ENCODE assay signal across 1 cellular context in the genomic region with DNA sequence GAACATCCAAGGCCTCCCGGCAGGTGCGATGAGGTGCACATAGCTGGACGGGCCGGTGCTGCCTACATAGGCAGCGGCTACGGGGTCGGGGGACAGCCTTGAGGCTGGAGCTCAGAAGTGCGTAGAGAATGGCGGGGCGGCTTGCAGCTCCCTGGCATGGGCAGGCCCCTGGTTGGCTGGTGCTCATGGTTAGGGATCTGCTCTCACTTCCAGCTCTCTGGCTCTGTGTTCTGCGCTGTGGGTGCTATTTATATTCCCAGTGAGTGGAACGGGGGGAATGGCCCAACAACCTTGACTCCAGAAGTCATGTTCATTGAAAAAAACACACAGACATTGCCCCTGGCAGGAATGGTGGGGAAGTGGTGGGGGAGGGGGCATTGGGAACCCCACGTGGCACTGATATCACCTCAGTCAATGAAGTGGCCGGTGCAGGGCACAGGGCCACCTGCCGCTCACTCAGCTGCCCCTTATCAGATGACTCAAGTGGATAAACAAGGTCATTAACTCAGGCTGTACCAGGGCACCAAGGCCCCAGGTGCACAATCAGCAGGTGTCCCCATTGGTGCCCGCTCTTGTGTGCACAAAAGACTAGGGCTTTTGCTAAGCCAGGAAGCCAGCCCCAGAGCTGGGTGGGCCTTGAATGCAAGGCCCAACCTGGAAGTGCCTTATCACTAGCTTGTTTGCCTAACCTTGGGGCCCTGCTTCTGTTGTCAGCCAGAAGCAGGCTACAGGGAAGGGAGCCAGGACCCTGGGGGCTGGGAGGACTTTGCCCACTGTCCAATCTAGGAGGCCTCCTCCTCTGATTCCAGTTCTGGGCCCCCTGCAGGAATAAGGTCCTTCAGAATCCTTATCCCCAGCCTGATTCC.
TF ChIP-seq lines count a peak whose summit lies in the region.

A gene with protein sequence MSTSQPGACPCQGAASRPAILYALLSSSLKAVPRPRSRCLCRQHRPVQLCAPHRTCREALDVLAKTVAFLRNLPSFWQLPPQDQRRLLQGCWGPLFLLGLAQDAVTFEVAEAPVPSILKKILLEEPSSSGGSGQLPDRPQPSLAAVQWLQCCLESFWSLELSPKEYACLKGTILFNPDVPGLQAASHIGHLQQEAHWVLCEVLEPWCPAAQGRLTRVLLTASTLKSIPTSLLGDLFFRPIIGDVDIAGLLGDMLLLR (minus strand): TSS at position 222 of the 866 bp plus-strand sequence. CDS start 35 bp downstream, at position 187.

TF ChIP-seq in HCT116, 20 proteins besides CTCF, POLR2A, EP300 and RAD21:
- TF ChIP-seq, protein P1, sequence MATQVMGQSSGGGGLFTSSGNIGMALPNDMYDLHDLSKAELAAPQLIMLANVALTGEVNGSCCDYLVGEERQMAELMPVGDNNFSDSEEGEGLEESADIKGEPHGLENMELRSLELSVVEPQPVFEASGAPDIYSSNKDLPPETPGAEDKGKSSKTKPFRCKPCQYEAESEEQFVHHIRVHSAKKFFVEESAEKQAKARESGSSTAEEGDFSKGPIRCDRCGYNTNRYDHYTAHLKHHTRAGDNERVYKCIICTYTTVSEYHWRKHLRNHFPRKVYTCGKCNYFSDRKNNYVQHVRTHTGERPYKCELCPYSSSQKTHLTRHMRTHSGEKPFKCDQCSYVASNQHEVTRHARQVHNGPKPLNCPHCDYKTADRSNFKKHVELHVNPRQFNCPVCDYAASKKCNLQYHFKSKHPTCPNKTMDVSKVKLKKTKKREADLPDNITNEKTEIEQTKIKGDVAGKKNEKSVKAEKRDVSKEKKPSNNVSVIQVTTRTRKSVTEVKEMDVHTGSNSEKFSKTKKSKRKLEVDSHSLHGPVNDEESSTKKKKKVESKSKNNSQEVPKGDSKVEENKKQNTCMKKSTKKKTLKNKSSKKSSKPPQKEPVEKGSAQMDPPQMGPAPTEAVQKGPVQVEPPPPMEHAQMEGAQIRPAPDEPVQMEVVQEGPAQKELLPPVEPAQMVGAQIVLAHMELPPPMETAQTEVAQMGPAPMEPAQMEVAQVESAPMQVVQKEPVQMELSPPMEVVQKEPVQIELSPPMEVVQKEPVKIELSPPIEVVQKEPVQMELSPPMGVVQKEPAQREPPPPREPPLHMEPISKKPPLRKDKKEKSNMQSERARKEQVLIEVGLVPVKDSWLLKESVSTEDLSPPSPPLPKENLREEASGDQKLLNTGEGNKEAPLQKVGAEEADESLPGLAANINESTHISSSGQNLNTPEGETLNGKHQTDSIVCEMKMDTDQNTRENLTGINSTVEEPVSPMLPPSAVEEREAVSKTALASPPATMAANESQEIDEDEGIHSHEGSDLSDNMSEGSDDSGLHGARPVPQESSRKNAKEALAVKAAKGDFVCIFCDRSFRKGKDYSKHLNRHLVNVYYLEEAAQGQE (IDR thresholded peaks at IDR 0.05; ENCODE audit: low read depth), result no peak
- TF ChIP-seq SRF (IDR thresholded peaks at IDR 0.05; ENCODE audit: low read depth), result no peak
